8 cellular contexts compared by ENCODE assay signal in genomic region chr1:33055210-33055991, GRCh38. TPM values are rescaled to one million over a fixed set of nuclear protein-coding genes. Genes with fewer than 3 reads are reported as not detected.
DNase-seq lines count a peak whose midpoint lies in the region; ATAC-seq and TF ChIP-seq lines count a peak whose summit lies in the region.

No MANE protein-coding gene starts in this region.

- TF ChIP-seq POLR2A in ovary (IDR thresholded peaks at IDR 0.05): no peak

- H3K4me1 Mint-ChIP-seq in activated naive CD8-positive, alpha-beta T cell treated with anti-CD3 and anti-CD28 coated beads, Interleukin-2, amount 50 U/mL, for 24 hours: peaks cover 3% of the 10 kb centered on the region

- H3K27ac Mint-ChIP-seq in activated naive CD8-positive, alpha-beta T cell treated with anti-CD3 and anti-CD28 coated beads, Interleukin-2, amount 50 U/mL, for 24 hours: no peak overlapping the region

- H3K36me3 ChIP-seq in ovary: no peaks in the 10 kb centered on the region

- TF ChIP-seq EP300 in ovary (IDR thresholded peaks at IDR 0.05): no peak

- 34 to 35% (median 34%) methylated on average over 11 of the region's 11 CpGs for WGBS in ovary, 3 donors

- no peak overlapping the region for H3K27ac ChIP-seq in ovary

- ATAC-seq in activated naive CD8-positive, alpha-beta T cell treated with anti-CD3 and anti-CD28 coated beads, Interleukin-2, amount 50 U/mL, for 24 hours: peak; percentile 53
- ATAC-seq in Right ventricle myocardium inferior (peak; percentile 97), HG03196 (IDR thresholded peaks at IDR 0.05; ENCODE audit: unreplicated experiment) (no peak), HG03108 (IDR thresholded peaks at IDR 0.05; ENCODE audit: unreplicated experiment) (no peak)

- H3K4me3 Mint-ChIP-seq in activated naive CD8-positive, alpha-beta T cell treated with anti-CD3 and anti-CD28 coated beads, Interleukin-2, amount 50 U/mL, for 24 hours: no peak overlapping the region

- TF ChIP-seq CTCF in ovary (IDR thresholded peaks at IDR 0.05): peak; percentile 44 to 60 (median 44)

- no peak overlapping the region for H3K4me3 ChIP-seq in ovary

- no peaks in the 10 kb centered on the region for H3K27me3 ChIP-seq in ovary

- H3K9me3 Mint-ChIP-seq in activated naive CD8-positive, alpha-beta T cell treated with anti-CD3 and anti-CD28 coated beads, Interleukin-2, amount 50 U/mL, for 24 hours: peaks cover 9% of the 10 kb centered on the region

- no peaks in the 10 kb centered on the region for H3K36me3 Mint-ChIP-seq in activated naive CD8-positive, alpha-beta T cell treated with anti-CD3 and anti-CD28 coated beads, Interleukin-2, amount 50 U/mL, for 24 hours (ENCODE audit: low read depth)

- DNase-seq in DMS 273 (lab: John Stamatoyannopoulos, UW; ENCODE audit: unreplicated experiment) (peak; percentile 86), HuH-7 (ENCODE audit: low spot score) (peak; percentile 73), OCI-M1 (lab: John Stamatoyannopoulos, UW) (peak; percentile 92), Right ventricle myocardium inferior (ENCODE audit: missing footprints) (peak; percentile 86), ovary (peak; percentile 42 to 74 (median 53))
- no peak for DNase-seq in activated naive CD8-positive, alpha-beta T cell treated with anti-CD3 and anti-CD28 coated beads, Interleukin-2, amount 50 U/mL, for 24 hours

- intact Hi-C loops in Right ventricle myocardium inferior (cut with DNase I) (loop anchor here (1.0 kb wide), 4 partner anchors 44 to 122 kb away; partner anchors contain the start of gene RNF19B), ovary (cut with DNase I) (loop anchor here (5.0 to 10.0 kb wide), 2 partner anchors 121 to 123 kb away; no protein-coding TSS in a partner anchor)

- H3K27me3 Mint-ChIP-seq in activated naive CD8-positive, alpha-beta T cell treated with anti-CD3 and anti-CD28 coated beads, Interleukin-2, amount 50 U/mL, for 24 hours: peaks cover 2% of the 10 kb centered on the region

- no peaks in the 10 kb centered on the region for H3K9me3 ChIP-seq in ovary

- H3K4me1 ChIP-seq in ovary (ENCODE audit: insufficient read depth): no peaks in the 10 kb centered on the region

RNA-seq across cellular contexts. Expression of gene AK2, which starts 18.7 kb away (rescaled TPM):
- total RNA-seq in Right ventricle myocardium inferior (129 TPM), ovary (100 to 1,000 TPM in 5 of 7 donors, 10 to 100 TPM in 2; 92.2 to 135 (median 115) TPM)
- polyA plus RNA-seq in ovary: 100 to 1,000 TPM in 1 of 2 donors, 10 to 100 TPM in 1; 52.9 to 150 TPM

RNA-seq across cellular contexts. Expression of gene AZIN2, which starts 25.6 kb away (rescaled TPM):
- total RNA-seq in Right ventricle myocardium inferior (2.1 TPM), ovary (10 to 100 TPM in 3 of 7 donors, 1 to 10 TPM in 4; 7.6 to 15.7 (median 9.5) TPM)
- polyA plus RNA-seq in ovary: 1 to 10 TPM; 4.1 to 9.4 TPM

Comparison
In these comparisons a context has a peak if more than half of its experiments do, and no peak if none do; other contexts are left out.
1. ATAC-seq: peak in activated naive CD8-positive, alpha-beta T cell treated with anti-CD3 and anti-CD28 coated beads, Interleukin-2, amount 50 U/mL, for 24 hours (single experiment) and Right ventricle myocardium inferior (single experiment); none in HG03196 (single experiment) and HG03108 (single experiment).